ENCODE assay signal across 14 cellular contexts in the genomic region with DNA sequence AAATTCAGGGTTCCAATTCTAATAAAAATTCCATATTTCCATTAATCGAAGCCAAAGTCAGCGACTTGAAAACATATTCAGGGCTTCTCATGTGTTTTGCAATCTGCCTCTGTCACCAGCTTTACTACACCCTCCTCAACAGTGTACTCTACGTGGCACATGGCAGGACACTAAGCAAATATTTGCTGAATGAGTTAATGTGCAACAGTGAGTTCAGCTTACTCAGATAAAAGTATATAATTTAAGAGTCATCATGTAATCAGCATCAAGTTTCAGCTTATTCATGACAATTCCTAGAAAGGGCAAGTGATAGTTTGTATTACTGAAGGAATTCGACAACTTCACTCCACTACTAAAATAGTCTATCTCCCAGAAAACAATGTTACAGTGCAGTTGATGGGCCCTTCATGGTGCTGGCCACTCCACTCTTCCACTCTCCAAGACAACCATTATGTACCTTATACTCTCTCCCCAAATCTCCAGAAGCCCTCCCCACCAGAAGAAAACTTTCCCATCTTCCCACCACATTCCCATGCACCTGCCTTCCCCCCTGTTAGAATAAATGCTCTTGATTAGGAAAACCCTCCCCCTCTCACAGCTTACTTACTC.
A peak's percentile ranks its signal among the peaks of the same experiment; 100 is the strongest.
DNase-seq lines count a peak whose midpoint lies in the region; ATAC-seq, FAIRE-seq and TF ChIP-seq lines count a peak whose summit lies in the region.
"Had no signal": no experiment of that assay in that cellular context is flagged by ENCODE, and none has a peak within 500 bp of the region (broad histone marks: within the 10 kb centered on the region; RNA-seq: fewer than 3 reads in every experiment).

No MANE protein-coding gene starts in this region.

- H4K20me1 ChIP-seq in IMR-90 (ENCODE audit: insufficient read depth, low read length) (no peaks in the 10 kb centered on the region), astrocyte (ENCODE audit: insufficient read depth, low read length) (no peaks in the 10 kb centered on the region), GM23338 (replicated peaks; ENCODE audit: insufficient read depth) (no peaks in the 10 kb centered on the region)

- H3K9me3 ChIP-seq in IMR-90 (ENCODE audit: control insufficient read depth, insufficient read depth, low read length) (no peaks in the 10 kb centered on the region), astrocyte (ENCODE audit: insufficient read depth, low read depth, low read length) (no peaks in the 10 kb centered on the region)

- H3K4me1 ChIP-seq in IMR-90 (ENCODE audit: control insufficient read depth, insufficient read depth, low read length) = peaks cover 4% of the 10 kb centered on the region; the same call in 1 of the 2 replicates
- peaks cover 14% of the 10 kb centered on the region for H3K4me1 ChIP-seq in astrocyte (ENCODE audit: insufficient read depth, low read length)
- no peaks in the 10 kb centered on the region; the same call in 1 of the 2 replicates for H3K4me1 ChIP-seq in GM23338 (ENCODE audit: insufficient read depth)

- in situ Hi-C loops in IMR-90 (cut with MboI; ENCODE audit: low sequenced_read_pairs) = no loop called here

- H3K9me3 Mint-ChIP-seq in astrocyte (ENCODE audit: unreplicated experiment) = no peaks in the 10 kb centered on the region
- no peaks in the 10 kb centered on the region for H3K9me3 Mint-ChIP-seq in GM23338

- H2AK9ac ChIP-seq in IMR-90 (replicated peaks; ENCODE audit: low read depth, low read length, poor library complexity) = no peak overlapping the region

- no peak overlapping the region for H3K18ac ChIP-seq in IMR-90 (ENCODE audit: low read depth, low read length)

- H2BK15ac ChIP-seq in IMR-90 (ENCODE audit: low read depth, low read length) = no peak overlapping the region

- POLR2A ChIA-PET in IMR-90 (lab: Charles Lee; ENCODE audit: unreplicated experiment) = interaction anchor here (0.7 kb wide), 1 partner anchor 12 kb away, joined by 3 read pairs; no protein-coding TSS in a partner anchor

- peak; percentile 66 for DNase-seq in AG10803 (ENCODE audit: low read depth)
- DNase-seq in IMR-90 = peak; percentile 93
- DNase-seq in astrocyte (ENCODE audit: low read depth) = peak; percentile 87
- peak; percentile 72 for DNase-seq in left lobe of liver (ENCODE audit: low spot score)
- DNase-seq in GM23338 (ENCODE audit: low spot score) = no peak
- DNase-seq: dorsolateral prefrontal cortex; mesendoderm; NCI-H1436; stimulated activated CD4-positive, alpha-beta T cell treated with anti-CD3 and anti-CD28 coated beads, Interleukin-15, amount 100 ng/mL, for 24 hours; substantia nigra; T-helper 1 cell had no signal

- no peaks in the 10 kb centered on the region for H3F3A ChIP-seq in GM23338 (replicated peaks; ENCODE audit: low read depth)

- H3K27me3 ChIP-seq in IMR-90 (ENCODE audit: control insufficient read depth, insufficient read depth, low read length) (no peaks in the 10 kb centered on the region), astrocyte (ENCODE audit: insufficient read depth, low read length) (no peaks in the 10 kb centered on the region), GM23338 (ENCODE audit: insufficient read depth) (no peaks in the 10 kb centered on the region)
- H3K27me3 ChIP-seq: dorsolateral prefrontal cortex had no signal

- no peak overlapping the region for H3K27ac Mint-ChIP-seq in astrocyte (ENCODE audit: unreplicated experiment)
- H3K27ac Mint-ChIP-seq in GM23338 = no peak overlapping the region

- H2BK5ac ChIP-seq in IMR-90 (ENCODE audit: low read depth, low read length, poor library complexity, severe bottlenecking) = peak overlapping the region; percentile 25

- no peak overlapping the region for H4K8ac ChIP-seq in IMR-90 (ENCODE audit: low read depth in 2 of 2, low read length in 2 of 2)

- WGBS in IMR-90 (ENCODE audit: extremely low coverage in 2 of 2, insufficient read length in 1 of 2), 2 experiments = no CpG with 5 or more reads among the region's 4 CpGs

- no peak overlapping the region for H3K56ac ChIP-seq in IMR-90 (ENCODE audit: extremely low read depth, insufficient read depth, low read length)

- no peaks in the 10 kb centered on the region for H3K79me1 ChIP-seq in IMR-90 (ENCODE audit: low read depth in 1 of 2, low read length in 2 of 2)

- H3K36me3 Mint-ChIP-seq in astrocyte (ENCODE audit: low read depth, unreplicated experiment) = peaks cover 3% of the 10 kb centered on the region
- H3K36me3 Mint-ChIP-seq in GM23338 (ENCODE audit: low read depth) = no peaks in the 10 kb centered on the region

- FAIRE-seq in astrocyte (lab: Jason Lieb, UNC) = no peak

- no peaks in the 10 kb centered on the region for H3K9me2 ChIP-seq in GM23338 (ENCODE audit: insufficient read depth)

- H3K4ac ChIP-seq in IMR-90 (ENCODE audit: low read depth, low read length) = no peak overlapping the region

- peaks cover 27% of the 10 kb centered on the region for H3K4me1 Mint-ChIP-seq in astrocyte (ENCODE audit: low read depth, unreplicated experiment)
- peaks cover 8% of the 10 kb centered on the region; the same call in 2 of the 3 replicates for H3K4me1 Mint-ChIP-seq in GM23338

- H2AK5ac ChIP-seq in IMR-90 (ENCODE audit: low read depth, low read length) = 0 out of 2 replicates have a peak overlapping the region, but pooled peaks have one; percentile 5

- H2BK20ac ChIP-seq in IMR-90 (ENCODE audit: low read depth, low read length) = no peak overlapping the region

- TF ChIP-seq CTCF in AG10803 (conservative IDR thresholded peaks at IDR 0.05; ENCODE audit: low read length) = no peak
- no peak for TF ChIP-seq CTCF in IMR-90 (conservative IDR thresholded peaks at IDR 0.05; ENCODE audit: low read depth, low read length)
- no peak for TF ChIP-seq CTCF in astrocyte (IDR thresholded peaks at IDR 0.05; ENCODE audit: insufficient read depth, low read depth, low read length)
- no peak for TF ChIP-seq CTCF in GM23338 (conservative IDR thresholded peaks at IDR 0.05; ENCODE audit: low read depth in 2 of 2)

- no peak for TF ChIP-seq POLR2A in IMR-90 (IDR thresholded peaks at IDR 0.05; ENCODE audit: low read depth, low read length)

- no peak overlapping the region for H3K27ac ChIP-seq in IMR-90 (ENCODE audit: insufficient read depth, low read length)
- peak overlapping the region; percentile 10 for H3K27ac ChIP-seq in astrocyte (ENCODE audit: low read depth, low read length)
- no peak overlapping the region for H3K27ac ChIP-seq in GM23338 (ENCODE audit: low read depth)

- H4K5ac ChIP-seq in IMR-90 (ENCODE audit: low read depth, low read length) = no peak overlapping the region

- no peak overlapping the region for H3K23ac ChIP-seq in IMR-90 (ENCODE audit: low read depth, low read length)

- dilution Hi-C loops in IMR-90 (cut with HindIII; ENCODE audit: low sequenced_read_pairs, unreplicated experiment) = no loop called here

- intact Hi-C loops in IMR-90 (cut with micrococcal nuclease) = loop anchor here (10.0 kb wide), 1 partner anchor 713 kb away; no protein-coding TSS in a partner anchor

- no peak overlapping the region for H2AFZ ChIP-seq in IMR-90 (replicated peaks; ENCODE audit: low read length, poor library complexity)
- H2AFZ ChIP-seq in astrocyte (ENCODE audit: low read depth, low read length) = no peak overlapping the region
- no peak overlapping the region for H2AFZ ChIP-seq in GM23338

- H3K27me3 Mint-ChIP-seq in astrocyte (ENCODE audit: low read depth, unreplicated experiment) = no peaks in the 10 kb centered on the region
- H3K27me3 Mint-ChIP-seq in GM23338 (ENCODE audit: insufficient read depth, low read depth, poor library complexity) = peaks cover 2% of the 10 kb centered on the region

- H3K4me3 ChIP-seq in AG10803 (ENCODE audit: low read length) (no peak overlapping the region), IMR-90 (ENCODE audit: insufficient read depth, low read depth, low read length) (no peak overlapping the region), astrocyte (ENCODE audit: insufficient read depth, low read depth, low read length) (no peak overlapping the region), GM23338 (no peak overlapping the region)
- H3K4me3 ChIP-seq: dorsolateral prefrontal cortex had no signal

- H3K36me3 ChIP-seq in IMR-90 (ENCODE audit: control insufficient read depth, insufficient read depth, low read length) = no peaks in the 10 kb centered on the region
- H3K36me3 ChIP-seq in astrocyte (ENCODE audit: insufficient read depth, low read length) = no peaks in the 10 kb centered on the region
- no peaks in the 10 kb centered on the region for H3K36me3 ChIP-seq in GM23338 (ENCODE audit: insufficient read depth)

- H3K14ac ChIP-seq in IMR-90 (replicated peaks; ENCODE audit: low read depth, low read length) = no peak overlapping the region

- no peaks in the 10 kb centered on the region for H3K9me1 ChIP-seq in IMR-90 (ENCODE audit: insufficient read depth, low read length)

- H3K9ac ChIP-seq in IMR-90 (ENCODE audit: low read depth, low read length) (no peak overlapping the region), astrocyte (ENCODE audit: low read length) (no peak overlapping the region)

- BruUV-seq in IMR-90 (replicated peaks; lab: Mats Ljungman, UMichigan) = no TSS peak

- no peaks in the 10 kb centered on the region for H3K79me2 ChIP-seq in astrocyte (ENCODE audit: insufficient read depth, low read length)
- no peaks in the 10 kb centered on the region for H3K79me2 ChIP-seq in GM23338 (replicated peaks; ENCODE audit: insufficient read depth)

- H4K91ac ChIP-seq in IMR-90 (ENCODE audit: insufficient read depth, low read depth, low read length) = no peak overlapping the region

- no peak overlapping the region for H3K4me2 ChIP-seq in IMR-90 (ENCODE audit: low read depth, low read length)
- peak overlapping the region; percentile 45 for H3K4me2 ChIP-seq in astrocyte (ENCODE audit: low read length)
- H3K4me2 ChIP-seq in GM23338 = no peak overlapping the region

- H2BK120ac ChIP-seq in IMR-90 (ENCODE audit: low read depth, low read length) = no peak overlapping the region

- CTCF ChIA-PET in IMR-90 (lab: Yijun Ruan, JAX) = no interaction called here

- ATAC-seq in IMR-90 (ENCODE audit: low read depth) = peak; percentile 96
- ATAC-seq in left lobe of liver = peak; percentile 96
- no peak for ATAC-seq in activated CD4-positive, CD25-positive, alpha-beta regulatory T cell treated with anti-CD3 and anti-CD28 coated beads, Interleukin-2, amount 50 U/mL, for 24 hours
- no peak for ATAC-seq in HG02763 (IDR thresholded peaks at IDR 0.05; ENCODE audit: unreplicated experiment)
- no peak for ATAC-seq in GM23338
- ATAC-seq in HG02981 (IDR thresholded peaks at IDR 0.05; ENCODE audit: unreplicated experiment) = no peak

- H3K4me3 Mint-ChIP-seq in astrocyte (ENCODE audit: unreplicated experiment) (no peak overlapping the region), GM23338 (no peak overlapping the region)

- TF ChIP-seq RAD21 in IMR-90 (IDR thresholded peaks at IDR 0.05; ENCODE audit: low read length) = no peak

TF ChIP-seq in IMR-90, 13 proteins besides CTCF, POLR2A, EP300 and RAD21 (continues in another document):
- TF ChIP-seq MAFK (IDR thresholded peaks at IDR 0.05; ENCODE audit: low read depth, low read length) (peak; percentile 89), CHD1 (IDR thresholded peaks at IDR 0.05; ENCODE audit: low read depth, low read length) (no peak; the same call in 1 of the 2 replicates)

TF ChIP-seq in GM23338, 12 proteins besides CTCF, POLR2A, EP300 and RAD21 (continues in another document):
- no peak for TF ChIP-seq STAT1 (IDR thresholded peaks at IDR 0.05; ENCODE audit: unreplicated experiment)

Comparison
In these comparisons a context has a peak if more than half of its experiments do, and no peak if none do; other contexts are left out.
1. ATAC-seq: peak in IMR-90 (single experiment) and left lobe of liver (single experiment); none in activated CD4-positive, CD25-positive, alpha-beta regulatory T cell treated with anti-CD3 and anti-CD28 coated beads, Interleukin-2, amount 50 U/mL, for 24 hours (0 of 2), HG02763 (single experiment), GM23338 (single experiment) and HG02981 (single experiment).